3 cellular contexts compared by ENCODE assay signal in the genomic region with DNA sequence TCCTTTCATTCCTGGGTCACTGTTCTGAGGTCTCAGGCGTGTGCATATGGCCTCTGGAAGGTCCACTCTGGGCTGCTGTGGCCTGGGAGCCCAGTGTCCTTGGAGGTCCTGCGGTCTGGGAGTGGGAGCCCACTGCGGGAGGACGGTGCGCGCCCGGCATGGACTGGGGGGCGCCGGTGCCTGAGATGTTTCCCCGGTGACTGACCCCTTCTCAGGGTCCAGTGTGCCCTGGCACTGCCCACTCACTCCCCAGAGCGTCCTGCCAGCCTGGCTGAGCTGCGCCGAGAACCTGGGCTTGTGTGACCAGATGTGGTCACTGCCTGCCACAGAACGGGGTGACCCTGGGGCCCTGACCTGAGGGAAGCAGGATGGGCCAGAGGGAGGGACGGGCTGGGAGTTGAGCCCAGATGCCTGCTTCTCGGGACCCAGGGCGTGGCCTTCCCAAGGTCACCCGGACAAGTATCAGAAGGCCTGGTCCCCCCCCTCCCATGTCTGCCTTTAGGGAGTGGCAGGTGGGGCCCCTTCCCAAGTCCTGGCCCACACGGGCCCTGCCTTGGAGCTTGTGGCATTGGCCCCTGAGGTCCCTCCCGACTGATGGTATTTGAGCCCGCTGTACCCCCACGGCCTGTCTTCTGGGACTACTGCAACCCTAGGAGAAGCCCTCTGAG.
TF ChIP-seq lines count a peak whose summit lies in the region.

No MANE protein-coding gene starts in this region.

TF ChIP-seq in A549, 52 proteins besides CTCF, POLR2A, EP300 and RAD21:
- TF ChIP-seq, protein P1, sequence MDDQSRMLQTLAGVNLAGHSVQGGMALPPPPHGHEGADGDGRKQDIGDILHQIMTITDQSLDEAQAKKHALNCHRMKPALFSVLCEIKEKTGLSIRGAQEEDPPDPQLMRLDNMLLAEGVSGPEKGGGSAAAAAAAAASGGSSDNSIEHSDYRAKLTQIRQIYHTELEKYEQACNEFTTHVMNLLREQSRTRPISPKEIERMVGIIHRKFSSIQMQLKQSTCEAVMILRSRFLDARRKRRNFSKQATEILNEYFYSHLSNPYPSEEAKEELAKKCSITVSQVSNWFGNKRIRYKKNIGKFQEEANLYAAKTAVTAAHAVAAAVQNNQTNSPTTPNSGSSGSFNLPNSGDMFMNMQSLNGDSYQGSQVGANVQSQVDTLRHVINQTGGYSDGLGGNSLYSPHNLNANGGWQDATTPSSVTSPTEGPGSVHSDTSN (IDR thresholded peaks at IDR 0.05): no peak
- TF ChIP-seq CBX2 (IDR thresholded peaks at IDR 0.05; ENCODE audit: borderline replicate concordance, low read depth): no peak
- no peak for TF ChIP-seq NPAS2 (CRISPR knock-in tag; IDR thresholded peaks at IDR 0.05; ENCODE audit: borderline replicate concordance)
- TF ChIP-seq RCOR1 (IDR thresholded peaks at IDR 0.05; ENCODE audit: low read depth, low read length): no peak
- TF ChIP-seq HEYL (CRISPR knock-in tag; IDR thresholded peaks at IDR 0.05): no peak
- no peak for TF ChIP-seq MAFK (IDR thresholded peaks at IDR 0.05; ENCODE audit: partially characterized antibody)
- TF ChIP-seq CHD4 (IDR thresholded peaks at IDR 0.05; ENCODE audit: borderline replicate concordance): no peak
- TF ChIP-seq NFE2L2 (conservative IDR thresholded peaks at IDR 0.05; ENCODE audit: low read length): no peak

TF ChIP-seq in GM23338, 12 proteins besides CTCF, POLR2A, EP300 and RAD21 (continues in another document):
- TF ChIP-seq, protein P2, sequence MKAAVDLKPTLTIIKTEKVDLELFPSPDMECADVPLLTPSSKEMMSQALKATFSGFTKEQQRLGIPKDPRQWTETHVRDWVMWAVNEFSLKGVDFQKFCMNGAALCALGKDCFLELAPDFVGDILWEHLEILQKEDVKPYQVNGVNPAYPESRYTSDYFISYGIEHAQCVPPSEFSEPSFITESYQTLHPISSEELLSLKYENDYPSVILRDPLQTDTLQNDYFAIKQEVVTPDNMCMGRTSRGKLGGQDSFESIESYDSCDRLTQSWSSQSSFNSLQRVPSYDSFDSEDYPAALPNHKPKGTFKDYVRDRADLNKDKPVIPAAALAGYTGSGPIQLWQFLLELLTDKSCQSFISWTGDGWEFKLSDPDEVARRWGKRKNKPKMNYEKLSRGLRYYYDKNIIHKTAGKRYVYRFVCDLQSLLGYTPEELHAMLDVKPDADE (IDR thresholded peaks at IDR 0.05): no peak
- TF ChIP-seq, protein P3, sequence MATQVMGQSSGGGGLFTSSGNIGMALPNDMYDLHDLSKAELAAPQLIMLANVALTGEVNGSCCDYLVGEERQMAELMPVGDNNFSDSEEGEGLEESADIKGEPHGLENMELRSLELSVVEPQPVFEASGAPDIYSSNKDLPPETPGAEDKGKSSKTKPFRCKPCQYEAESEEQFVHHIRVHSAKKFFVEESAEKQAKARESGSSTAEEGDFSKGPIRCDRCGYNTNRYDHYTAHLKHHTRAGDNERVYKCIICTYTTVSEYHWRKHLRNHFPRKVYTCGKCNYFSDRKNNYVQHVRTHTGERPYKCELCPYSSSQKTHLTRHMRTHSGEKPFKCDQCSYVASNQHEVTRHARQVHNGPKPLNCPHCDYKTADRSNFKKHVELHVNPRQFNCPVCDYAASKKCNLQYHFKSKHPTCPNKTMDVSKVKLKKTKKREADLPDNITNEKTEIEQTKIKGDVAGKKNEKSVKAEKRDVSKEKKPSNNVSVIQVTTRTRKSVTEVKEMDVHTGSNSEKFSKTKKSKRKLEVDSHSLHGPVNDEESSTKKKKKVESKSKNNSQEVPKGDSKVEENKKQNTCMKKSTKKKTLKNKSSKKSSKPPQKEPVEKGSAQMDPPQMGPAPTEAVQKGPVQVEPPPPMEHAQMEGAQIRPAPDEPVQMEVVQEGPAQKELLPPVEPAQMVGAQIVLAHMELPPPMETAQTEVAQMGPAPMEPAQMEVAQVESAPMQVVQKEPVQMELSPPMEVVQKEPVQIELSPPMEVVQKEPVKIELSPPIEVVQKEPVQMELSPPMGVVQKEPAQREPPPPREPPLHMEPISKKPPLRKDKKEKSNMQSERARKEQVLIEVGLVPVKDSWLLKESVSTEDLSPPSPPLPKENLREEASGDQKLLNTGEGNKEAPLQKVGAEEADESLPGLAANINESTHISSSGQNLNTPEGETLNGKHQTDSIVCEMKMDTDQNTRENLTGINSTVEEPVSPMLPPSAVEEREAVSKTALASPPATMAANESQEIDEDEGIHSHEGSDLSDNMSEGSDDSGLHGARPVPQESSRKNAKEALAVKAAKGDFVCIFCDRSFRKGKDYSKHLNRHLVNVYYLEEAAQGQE (IDR thresholded peaks at IDR 0.05; ENCODE audit: unreplicated experiment): no peak
- TF ChIP-seq EZH2 (IDR thresholded peaks at IDR 0.05; ENCODE audit: low read depth, unreplicated experiment) (no peak), JUNB (IDR thresholded peaks at IDR 0.05; ENCODE audit: unreplicated experiment) (no peak), NANOG (IDR thresholded peaks at IDR 0.05; ENCODE audit: borderline replicate concordance) (no peak), CREB1 (CRISPR knock-in tag; IDR thresholded peaks at IDR 0.05; ENCODE audit: low read depth) (no peak), EZH2phosphoT487 (IDR thresholded peaks at IDR 0.05; ENCODE audit: unreplicated experiment) (no peak)

TF ChIP-seq in GM12878, 131 proteins besides CTCF, POLR2A, EP300 and RAD21:
- TF ChIP-seq HDGF (IDR thresholded peaks at IDR 0.05): no peak
- TF ChIP-seq CBX5 (IDR thresholded peaks at IDR 0.05; ENCODE audit: low read depth): no peak
- 0 out of 2 replicates have a peak, but pooled peaks have one; percentile 20 for TF ChIP-seq POLR2AphosphoS5 (IDR thresholded peaks at IDR 0.05; ENCODE audit: low read length)
